Comparison of ENCODE assay signal across 33 cellular contexts in the genomic region with DNA sequence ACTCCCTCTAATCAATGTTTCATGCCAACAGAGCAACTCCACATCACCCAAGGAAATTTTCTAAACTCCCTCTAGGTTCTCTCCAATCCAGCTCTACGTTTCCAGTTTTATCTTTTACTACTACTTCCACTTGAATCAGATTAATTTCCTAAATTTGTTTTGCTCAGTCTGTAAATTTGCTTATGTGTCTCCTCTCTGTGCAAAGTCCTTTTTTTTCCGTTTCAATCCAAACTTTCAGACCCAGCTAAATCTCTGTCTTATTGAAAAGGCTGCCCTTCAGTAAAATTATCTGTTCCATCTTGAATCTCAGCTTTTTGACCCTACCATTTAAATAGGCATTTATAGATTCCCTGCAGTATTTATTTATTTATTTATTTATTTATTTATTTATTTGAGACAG.
DNase-seq lines count a peak whose midpoint lies in the region; ATAC-seq, FAIRE-seq and TF ChIP-seq lines count a peak whose summit lies in the region.
"Had no signal": no experiment of that assay in that cellular context is flagged by ENCODE, and none has a peak within 500 bp of the region (broad histone marks: within the 10 kb centered on the region; RNA-seq: fewer than 3 reads in every experiment).

No MANE protein-coding gene starts in this region.

- no TSS peak for BruUV-seq in HepG2 (replicated peaks; lab: Mats Ljungman, UMichigan)

- TF ChIP-seq POLR2A in HepG2 (IDR thresholded peaks at IDR 0.05; ENCODE audit: insufficient read depth in 1 of 2, low read depth in 2 of 2, low read length in 2 of 2) (no peak), A549 (IDR thresholded peaks at IDR 0.05; ENCODE audit: low read length) (no peak), right lobe of liver (IDR thresholded peaks at IDR 0.05) (no peak), erythroblast (IDR thresholded peaks at IDR 0.05; ENCODE audit: low read length) (no peak)

- in situ Hi-C loops in HepG2 (cut with HindIII; ENCODE audit: extremely low pct_ligation_motif_present, low pct_unique_long_range_greater_than_20kb): no loop called here

- CTCF ChIA-PET in HepG2 (lab: Yijun Ruan, JAX; ENCODE audit: low intra/inter-chr PET ratio, low total read pairs): no interaction called here
- CTCF ChIA-PET in A549 (lab: Yijun Ruan, JAX): interaction anchor here (0.7 kb wide), 1 partner anchor 39 kb away, joined by 3 read pairs; no protein-coding TSS in a partner anchor
- CTCF ChIA-PET in HEK293 (lab: Yijun Ruan, JAX): no interaction called here

- H3K79me2 ChIP-seq in HepG2 (ENCODE audit: insufficient read depth, low read length): no peaks in the 10 kb centered on the region

- no peak overlapping the region for H2AFZ ChIP-seq in HepG2 (ENCODE audit: low read length)

- H4K20me1 ChIP-seq in HepG2 (ENCODE audit: insufficient read depth, low read length): no peaks in the 10 kb centered on the region
- H4K20me1 ChIP-seq: BLaER1; BLaER1 treated with 17β-estradiol and CSF1 and Interleukin-3, amounts not matched to agents 10 nM and 100 nM had no signal

- H3K27me3 ChIP-seq in liver (ENCODE audit: control insufficient read depth in 4 of 4, insufficient read depth in 4 of 4, low read length in 3 of 4): no peaks in the 10 kb centered on the region
- no peaks in the 10 kb centered on the region for H3K27me3 ChIP-seq in HepG2 (ENCODE audit: control insufficient read depth in 1 of 2, insufficient read depth in 2 of 2, low read length in 2 of 2)
- H3K27me3 ChIP-seq in right lobe of liver: no peaks in the 10 kb centered on the region
- H3K27me3 ChIP-seq: BE2C; BLaER1; BLaER1 treated with 17β-estradiol and CSF1 and Interleukin-3, amounts not matched to agents 10 nM and 100 nM had no signal

- TF ChIP-seq CTCF in liver (IDR thresholded peaks at IDR 0.05; ENCODE audit: low read depth, low read length, missing input control) (no peak), HepG2 (CRISPR knock-in tag; IDR thresholded peaks at IDR 0.05) (no peak), A549 (IDR thresholded peaks at IDR 0.05) (no peak), HEK293 (tag by site-specific recombination; IDR thresholded peaks at IDR 0.05) (no peak), right lobe of liver (IDR thresholded peaks at IDR 0.05) (no peak)

- POLR2A ChIA-PET in HepG2 (lab: Yijun Ruan, JAX) (no interaction called here), A549 (lab: Yijun Ruan, JAX) (no interaction called here), HEK293 (lab: Yijun Ruan, JAX) (no interaction called here)

- H3K9ac ChIP-seq in liver (ENCODE audit: low read depth in 1 of 2, low read length in 2 of 2): no peak overlapping the region
- H3K9ac ChIP-seq in HepG2 (ENCODE audit: insufficient read depth, low read depth, low read length): no peak overlapping the region
- H3K9ac ChIP-seq: BLaER1; BLaER1 treated with 17β-estradiol and CSF1 and Interleukin-3, amounts not matched to agents 10 nM and 100 nM had no signal

- intact Hi-C loops in HepG2 (cut with micrococcal nuclease; ENCODE audit: unreplicated experiment): no loop called here
- intact Hi-C loops in right lobe of liver (cut with DNase I): no loop called here

- H3K4me3 ChIP-seq in liver (ENCODE audit: low read depth in 1 of 3, low read length in 3 of 3): no peak overlapping the region
- H3K4me3 ChIP-seq in HepG2 (replicated peaks in 1 of 3; ENCODE audit: insufficient read depth in 1 of 3, low read depth in 2 of 3, low read length in 3 of 3): no peak overlapping the region
- H3K4me3 ChIP-seq in A549: no peak overlapping the region
- H3K4me3 ChIP-seq in HEK293 (ENCODE audit: low read depth, low read length): no peak overlapping the region
- H3K4me3 ChIP-seq in right lobe of liver: no peak overlapping the region
- H3K4me3 ChIP-seq: BLaER1; BLaER1 treated with 17β-estradiol and CSF1 and Interleukin-3, amounts not matched to agents 10 nM and 100 nM had no signal

- DNase-seq in HepG2 (ENCODE audit: low spot score) (no peak), A549 (ENCODE audit: low read depth in 1 of 2, low spot score in 1 of 2) (no peak), right lobe of liver (no peak), AG20443 (ENCODE audit: low spot score) (no peak), erythroblast (lab: John Stamatoyannopoulos, UW) (no peak)
- DNase-seq: 8988T; ACHN; AML-193; BE2C; C1 segment of cervical spinal cord; Caco-2; Calu3; CD4-positive, alpha-beta memory T cell; CD4-positive, alpha-beta T cell; CD4-positive, CD25-positive, alpha-beta regulatory T cell; CD8-positive, alpha-beta memory T cell; CD8-positive, alpha-beta T cell; COR-L47; DMS 273 treated with DMSO at 0.1 percent for 48 hours; DMS153; DMS53; DMS79; DMS79 treated with DMSO at 0.1 percent for 48 hours; DND-41; EL had no signal

- H3K27ac ChIP-seq in liver (ENCODE audit: low read depth in 1 of 2, low read length in 2 of 2) (peak overlapping the region; percentile 49 to 68), HepG2 (ENCODE audit: extremely low read length, insufficient read depth, low read length) (no peak overlapping the region), A549 (no peak overlapping the region), HEK293 (ENCODE audit: extremely low read depth, low read depth, low read length) (no peak overlapping the region), right lobe of liver (peak overlapping the region in 2 of 3 donors; percentile 30 to 34)
- H3K27ac ChIP-seq: 22Rv1; BLaER1; BLaER1 treated with 17β-estradiol and CSF1 and Interleukin-3, amounts not matched to agents 10 nM and 100 nM; C4-2B had no signal

- TF ChIP-seq RAD21 in liver (IDR thresholded peaks at IDR 0.05): peak in 1 of 2 donors; percentile 28
- no peak for TF ChIP-seq RAD21 in HepG2 (CRISPR knock-in tag; IDR thresholded peaks at IDR 0.05)
- no peak for TF ChIP-seq RAD21 in A549 (conservative IDR thresholded peaks at IDR 0.05 in 1 of 2, IDR thresholded peaks at IDR 0.05 in 1 of 2)

- H3K4me2 ChIP-seq in HepG2 (ENCODE audit: low read depth, low read length) (no peak overlapping the region), A549 (no peak overlapping the region)
- H3K4me2 ChIP-seq: BLaER1; BLaER1 treated with 17β-estradiol and CSF1 and Interleukin-3, amounts not matched to agents 10 nM and 100 nM had no signal

- ATAC-seq in HepG2 (no peak), A549 (no peak), right lobe of liver (peak in 2 of 4 donors; percentile 3 to 9), GM21825 (IDR thresholded peaks at IDR 0.05; ENCODE audit: unreplicated experiment) (no peak)
- ATAC-seq: CD8-positive, alpha-beta T cell had no signal

- H3K36me3 ChIP-seq in liver (ENCODE audit: control insufficient read depth in 4 of 4, insufficient read depth in 3 of 4, low read depth in 1 of 4, low read length in 3 of 4) (no peaks in the 10 kb centered on the region), HepG2 (replicated peaks in 1 of 2; ENCODE audit: control insufficient read depth in 1 of 2, insufficient read depth in 2 of 2, low read length in 2 of 2) (no peaks in the 10 kb centered on the region), HEK293 (ENCODE audit: control insufficient read depth in 2 of 2, insufficient read depth in 1 of 2, low read length in 2 of 2) (no peaks in the 10 kb centered on the region), right lobe of liver (no peaks in the 10 kb centered on the region)
- H3K36me3 ChIP-seq: BE2C; BLaER1; BLaER1 treated with 17β-estradiol and CSF1 and Interleukin-3, amounts not matched to agents 10 nM and 100 nM had no signal

- WGBS in liver: 37% methylated on average over 2 of the region's 2 CpGs
- WGBS in HepG2 (ENCODE audit: low lambda C conversion rate): 79% methylated on average over 2 of the region's 2 CpGs
- 45% methylated on average over 2 of the region's 2 CpGs for WGBS in A549 (ENCODE audit: missing lambda C conversion rate)
- 18% methylated on average over 2 of the region's 2 CpGs for WGBS in right lobe of liver (ENCODE audit: insufficient coverage, low coverage, low lambda C conversion rate, missing lambda C conversion rate)

- FAIRE-seq in HepG2 (lab: Jason Lieb, UNC) (no peak), A549 (lab: Jason Lieb, UNC) (no peak)
- FAIRE-seq: D721Med had no signal

- H3K9me3 ChIP-seq in liver (ENCODE audit: control insufficient read depth in 4 of 4, low read length in 3 of 4): no peaks in the 10 kb centered on the region
- no peaks in the 10 kb centered on the region for H3K9me3 ChIP-seq in HepG2 (ENCODE audit: low read length)
- no peaks in the 10 kb centered on the region for H3K9me3 ChIP-seq in A549
- H3K9me3 ChIP-seq in HEK293 (ENCODE audit: control insufficient read depth, insufficient read depth, low read depth, low read length): no peaks in the 10 kb centered on the region
- no peaks in the 10 kb centered on the region for H3K9me3 ChIP-seq in right lobe of liver
- H3K9me3 ChIP-seq: BE2C; BLaER1; BLaER1 treated with 17β-estradiol and CSF1 and Interleukin-3, amounts not matched to agents 10 nM and 100 nM; Caco-2 had no signal

- TF ChIP-seq EP300 in HepG2 (IDR thresholded peaks at IDR 0.05; ENCODE audit: low read depth in 2 of 2, low read length in 2 of 2) (no peak), HepG2 (CRISPR knock-in tag; IDR thresholded peaks at IDR 0.05; ENCODE audit: borderline replicate concordance) (no peak), A549 (IDR thresholded peaks at IDR 0.05) (no peak)

- H3K4me1 ChIP-seq in liver (ENCODE audit: control insufficient read depth in 4 of 4, insufficient read depth in 4 of 4, low read length in 3 of 4) (peaks cover 9 to 60% (median 52%) of the 10 kb centered on the region in 4 donors), HepG2 (ENCODE audit: insufficient read depth, low read length) (no peaks in the 10 kb centered on the region), A549 (no peaks in the 10 kb centered on the region), HEK293 (ENCODE audit: control insufficient read depth, insufficient read depth, low read length) (no peaks in the 10 kb centered on the region), right lobe of liver (peaks cover 0 to 54% (median 23%) of the 10 kb centered on the region in 4 donors)
- H3K4me1 ChIP-seq: BE2C, BLaER1, Caco-2 had no signal

TF ChIP-seq in HepG2, 621 proteins besides CTCF, POLR2A, EP300 and RAD21 (continues in another document):
- no peak for TF ChIP-seq ZFP36L2 (CRISPR knock-in tag; IDR thresholded peaks at IDR 0.05)
- no peak for TF ChIP-seq ZNF567 (CRISPR knock-in tag; IDR thresholded peaks at IDR 0.05; ENCODE audit: borderline replicate concordance)
- no peak for TF ChIP-seq AKAP8 (CRISPR knock-in tag; IDR thresholded peaks at IDR 0.05)

TF ChIP-seq in A549, 52 proteins besides CTCF, POLR2A, EP300 and RAD21:
- peak; percentile 25 for TF ChIP-seq ZC3H11A (IDR thresholded peaks at IDR 0.05)
- TF ChIP-seq HEYL (CRISPR knock-in tag; IDR thresholded peaks at IDR 0.05): no peak

TF ChIP-seq in HEK293, 187 proteins besides CTCF, POLR2A, EP300 and RAD21 (continues in another document):
- TF ChIP-seq ZNF555 (tag by site-specific recombination; conservative IDR thresholded peaks at IDR 0.05): peak; percentile 15; the same call in 1 of the 2 replicates
- TF ChIP-seq ZNF394 (tag by site-specific recombination; IDR thresholded peaks at IDR 0.05; ENCODE audit: borderline replicate concordance): peak; percentile 43; the same call in 1 of the 2 replicates

Comparison
In these comparisons a context has a peak if more than half of its experiments do, and no peak if none do; other contexts are left out.
1. H3K27ac ChIP-seq: peak in liver (2 of 2) and right lobe of liver (2 of 3); none in HepG2 (single experiment), A549 (0 of 2) and HEK293 (single experiment).